Comparison of ENCODE assay signal across 15 cellular contexts in the genomic region with DNA sequence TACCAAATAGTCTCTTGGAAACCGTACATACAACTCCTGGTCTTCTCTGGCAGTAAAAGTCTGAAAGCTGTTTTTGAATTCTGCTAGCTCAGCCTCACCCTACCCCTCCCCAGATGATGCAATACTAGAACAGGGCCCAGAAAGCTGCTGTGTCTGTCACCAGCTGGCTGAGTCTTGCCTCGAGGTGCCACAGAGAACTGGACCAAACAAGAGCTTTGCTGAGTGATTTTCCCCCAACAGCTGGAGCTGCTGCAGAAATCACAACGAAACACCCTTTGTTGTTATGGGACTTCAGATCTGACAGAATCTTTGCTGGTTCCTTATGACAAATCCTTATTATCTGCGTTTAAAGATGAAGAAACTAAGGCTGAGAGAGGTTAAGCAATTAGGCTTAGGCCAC.
A peak's percentile ranks its signal among the peaks of the same experiment; 100 is the strongest.
DNase-seq lines count a peak whose midpoint lies in the region; ATAC-seq and TF ChIP-seq lines count a peak whose summit lies in the region.
"Had no signal": no experiment of that assay in that cellular context is flagged by ENCODE, and none has a peak within 500 bp of the region (broad histone marks: within the 10 kb centered on the region; RNA-seq: fewer than 3 reads in every experiment).

No MANE protein-coding gene starts in this region.

- H3K4me3 Mint-ChIP-seq in chondrocyte (ENCODE audit: unreplicated experiment) = no peak overlapping the region
- H3K4me3 Mint-ChIP-seq in HFFc6 = no peak overlapping the region
- H3K4me3 Mint-ChIP-seq: activated T-cell treated with anti-CD3 and anti-CD28 coated beads, Interleukin-2, amount 50 U/mL, for 4 hours had no signal

- H3K4me1 Mint-ChIP-seq in chondrocyte (ENCODE audit: low read depth) = peaks cover 23% of the 10 kb centered on the region
- H3K4me1 Mint-ChIP-seq in HFFc6 (ENCODE audit: low read depth) = peaks cover 5% of the 10 kb centered on the region

- H4K5ac ChIP-seq in mesendoderm (ENCODE audit: low read length) = no peak overlapping the region

- H3K36me3 Mint-ChIP-seq in chondrocyte (ENCODE audit: low read depth) (no peaks in the 10 kb centered on the region), HFFc6 (ENCODE audit: low read depth) (peaks cover 5% of the 10 kb centered on the region; the same call in 1 of the 2 replicates)

- H3K4me1 ChIP-seq in KMS-11 (ENCODE audit: low read depth, poor library complexity, severe bottlenecking) (peaks cover 66% of the 10 kb centered on the region), mesendoderm (ENCODE audit: control insufficient read depth, low read depth, low read length) (peaks cover 2% of the 10 kb centered on the region)

- H3K9ac ChIP-seq in KMS-11 (peak overlapping the region; percentile 47; the same call in 1 of the 2 replicates), mesendoderm (ENCODE audit: low read length) (no peak overlapping the region)
- H3K9ac ChIP-seq: BLaER1 treated with 17β-estradiol and CSF1 and Interleukin-3, amounts not matched to agents 10 nM and 100 nM had no signal

- H3K4me3 ChIP-seq in KMS-11 (IDR thresholded peaks at IDR 0.05; ENCODE audit: insufficient read depth, low read depth, low read length) (no peak overlapping the region), mesendoderm (ENCODE audit: low read length) (no peak overlapping the region)
- H3K4me3 ChIP-seq: BLaER1 treated with 17β-estradiol and CSF1 and Interleukin-3, amounts not matched to agents 10 nM and 100 nM; lower lobe of right lung; ovary had no signal

- H3K18ac ChIP-seq in mesendoderm (ENCODE audit: low read length) = no peak overlapping the region

- no peaks in the 10 kb centered on the region for H4K20me1 ChIP-seq in KMS-11 (ENCODE audit: insufficient read depth)
- H4K20me1 ChIP-seq: BLaER1 treated with 17β-estradiol and CSF1 and Interleukin-3, amounts not matched to agents 10 nM and 100 nM had no signal

- H4K8ac ChIP-seq in mesendoderm (ENCODE audit: low read depth, low read length) = no peak overlapping the region

- no peaks in the 10 kb centered on the region for H3K79me1 ChIP-seq in mesendoderm (ENCODE audit: low read length)

- H3K79me2 ChIP-seq in KMS-11 (ENCODE audit: insufficient read depth, low read depth) = no peaks in the 10 kb centered on the region
- no peaks in the 10 kb centered on the region for H3K79me2 ChIP-seq in mesendoderm (ENCODE audit: control insufficient read depth, insufficient read depth, low read length)

- peak in 10 of 14 donors; percentile 10 to 53 (median 34) for DNase-seq in C1 segment of cervical spinal cord (lab: John Stamatoyannopoulos, UW)
- no peak for DNase-seq in chondrocyte (ENCODE audit: low spot score)
- DNase-seq in mesendoderm = peak; percentile 13
- DNase-seq in HFFc6 = no peak
- no peak for DNase-seq in dermis blood vessel endothelial cell
- DNase-seq: activated CD4-positive, alpha-beta T cell treated with anti-CD3 and anti-CD28 coated beads for 1 hour; activated T-cell treated with anti-CD3 and anti-CD28 coated beads, Interleukin-2, amount 50 U/mL, for 4 hours; effector CD8-positive, alpha-beta T cell; lower lobe of right lung; NCI-H2081; ovary had no signal

- H2AK5ac ChIP-seq in mesendoderm (ENCODE audit: low read length) = no peak overlapping the region

- H3K27me3 ChIP-seq in KMS-11 (ENCODE audit: insufficient read depth, low read depth) (no peaks in the 10 kb centered on the region), mesendoderm (ENCODE audit: insufficient read depth, low read length, poor library complexity) (peaks cover 36% of the 10 kb centered on the region)

- H2AFZ ChIP-seq in KMS-11 (ENCODE audit: low read depth) = peak overlapping the region; percentile 58; the same call in 1 of the 2 replicates

- H2BK5ac ChIP-seq in mesendoderm (ENCODE audit: low read length) = no peak overlapping the region

- H3K56ac ChIP-seq in mesendoderm (ENCODE audit: low read length) = no peak overlapping the region

- WGBS in mesendoderm (ENCODE audit: extremely low coverage, insufficient coverage, low lambda C conversion rate) = no CpG with 5 or more reads among the region's 4 CpGs

- H3K4ac ChIP-seq in mesendoderm (ENCODE audit: low read depth, low read length) = no peak overlapping the region

- no peaks in the 10 kb centered on the region for H3K36me3 ChIP-seq in KMS-11 (ENCODE audit: insufficient read depth)
- H3K36me3 ChIP-seq in mesendoderm (ENCODE audit: control insufficient read depth, insufficient read depth, low read length) = no peaks in the 10 kb centered on the region
- H3K36me3 ChIP-seq: BLaER1 treated with 17β-estradiol and CSF1 and Interleukin-3, amounts not matched to agents 10 nM and 100 nM; lower lobe of right lung; ovary had no signal

- H2BK120ac ChIP-seq in mesendoderm (ENCODE audit: low read depth, low read length) = no peak overlapping the region

- H3K9me3 Mint-ChIP-seq in chondrocyte (ENCODE audit: low read depth) = no peaks in the 10 kb centered on the region
- H3K9me3 Mint-ChIP-seq in HFFc6 = peaks cover 5% of the 10 kb centered on the region; the same call in 1 of the 2 replicates
- H3K9me3 Mint-ChIP-seq: activated T-cell treated with anti-CD3 and anti-CD28 coated beads, Interleukin-2, amount 50 U/mL, for 4 hours had no signal

- no peak overlapping the region for H3K23ac ChIP-seq in mesendoderm (ENCODE audit: low read length)

- H3K4me2 ChIP-seq in KMS-11 = peak overlapping the region; percentile 77
- H3K4me2 ChIP-seq in mesendoderm (ENCODE audit: low read length) = no peak overlapping the region
- H3K4me2 ChIP-seq: BLaER1 treated with 17β-estradiol and CSF1 and Interleukin-3, amounts not matched to agents 10 nM and 100 nM had no signal

- no peak for ATAC-seq in SK-N-SH treated with all-trans-retinoic acid at 6 μM for 48 hours
- ATAC-seq in GM18511 (IDR thresholded peaks at IDR 0.05; ENCODE audit: unreplicated experiment) = no peak
- ATAC-seq: activated T-cell treated with anti-CD3 and anti-CD28 coated beads, Interleukin-2, amount 50 U/mL, for 4 hours had no signal

- peak overlapping the region; percentile 83 for H3K27ac ChIP-seq in KMS-11
- H3K27ac ChIP-seq in mesendoderm (ENCODE audit: low read depth, low read length) = no peak overlapping the region
- H3K27ac ChIP-seq: BLaER1 treated with 17β-estradiol and CSF1 and Interleukin-3, amounts not matched to agents 10 nM and 100 nM; lower lobe of right lung; ovary had no signal

- TF ChIP-seq CTCF in KMS-11 (conservative IDR thresholded peaks at IDR 0.05; ENCODE audit: low read depth, low read length) (no peak), chondrocyte (IDR thresholded peaks at IDR 0.05) (no peak), HFFc6 (IDR thresholded peaks at IDR 0.05) (no peak)

- H3K27ac Mint-ChIP-seq in chondrocyte (ENCODE audit: unreplicated experiment) (peak overlapping the region; percentile 75), HFFc6 (no peak overlapping the region)

- peaks cover 10% of the 10 kb centered on the region for H3K27me3 Mint-ChIP-seq in chondrocyte (ENCODE audit: low read depth)
- peaks cover 16% of the 10 kb centered on the region for H3K27me3 Mint-ChIP-seq in HFFc6 (ENCODE audit: insufficient read depth)

- no peak overlapping the region for H2BK15ac ChIP-seq in mesendoderm (replicated peaks; ENCODE audit: low read depth)

TF ChIP-seq in SK-N-SH treated with all-trans-retinoic acid at 6 μM for 48 hours, 23 proteins besides CTCF, POLR2A, EP300 and RAD21:
- TF ChIP-seq ZNF565 (CRISPR knock-in tag; conservative IDR thresholded peaks at IDR 0.05; ENCODE audit: low read depth) (no peak), ARNTL (CRISPR knock-in tag; IDR thresholded peaks at IDR 0.05; ENCODE audit: borderline replicate concordance, low read depth) (no peak), ISL1 (CRISPR knock-in tag; IDR thresholded peaks at IDR 0.05) (no peak), TCF4 (CRISPR knock-in tag; IDR thresholded peaks at IDR 0.05; ENCODE audit: borderline replicate concordance) (no peak), SNAI2 (CRISPR knock-in tag; IDR thresholded peaks at IDR 0.05) (no peak), OSR1 (CRISPR knock-in tag; IDR thresholded peaks at IDR 0.05) (no peak), RARB (CRISPR knock-in tag; IDR thresholded peaks at IDR 0.05) (no peak)
- TF ChIP-seq, protein P1, sequence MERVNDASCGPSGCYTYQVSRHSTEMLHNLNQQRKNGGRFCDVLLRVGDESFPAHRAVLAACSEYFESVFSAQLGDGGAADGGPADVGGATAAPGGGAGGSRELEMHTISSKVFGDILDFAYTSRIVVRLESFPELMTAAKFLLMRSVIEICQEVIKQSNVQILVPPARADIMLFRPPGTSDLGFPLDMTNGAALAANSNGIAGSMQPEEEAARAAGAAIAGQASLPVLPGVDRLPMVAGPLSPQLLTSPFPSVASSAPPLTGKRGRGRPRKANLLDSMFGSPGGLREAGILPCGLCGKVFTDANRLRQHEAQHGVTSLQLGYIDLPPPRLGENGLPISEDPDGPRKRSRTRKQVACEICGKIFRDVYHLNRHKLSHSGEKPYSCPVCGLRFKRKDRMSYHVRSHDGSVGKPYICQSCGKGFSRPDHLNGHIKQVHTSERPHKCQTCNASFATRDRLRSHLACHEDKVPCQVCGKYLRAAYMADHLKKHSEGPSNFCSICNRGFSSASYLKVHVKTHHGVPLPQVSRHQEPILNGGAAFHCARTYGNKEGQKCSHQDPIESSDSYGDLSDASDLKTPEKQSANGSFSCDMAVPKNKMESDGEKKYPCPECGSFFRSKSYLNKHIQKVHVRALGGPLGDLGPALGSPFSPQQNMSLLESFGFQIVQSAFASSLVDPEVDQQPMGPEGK (CRISPR knock-in tag; IDR thresholded peaks at IDR 0.05; ENCODE audit: borderline replicate concordance) = no peak

Comparison
In these comparisons a context has a peak if more than half of its experiments do, and no peak if none do; other contexts are left out.
1. DNase-seq: peak in C1 segment of cervical spinal cord (10 of 14) and mesendoderm (single experiment); none in chondrocyte (single experiment), HFFc6 (single experiment) and dermis blood vessel endothelial cell (single experiment).